12 cellular contexts compared by ENCODE assay signal in the genomic region with DNA sequence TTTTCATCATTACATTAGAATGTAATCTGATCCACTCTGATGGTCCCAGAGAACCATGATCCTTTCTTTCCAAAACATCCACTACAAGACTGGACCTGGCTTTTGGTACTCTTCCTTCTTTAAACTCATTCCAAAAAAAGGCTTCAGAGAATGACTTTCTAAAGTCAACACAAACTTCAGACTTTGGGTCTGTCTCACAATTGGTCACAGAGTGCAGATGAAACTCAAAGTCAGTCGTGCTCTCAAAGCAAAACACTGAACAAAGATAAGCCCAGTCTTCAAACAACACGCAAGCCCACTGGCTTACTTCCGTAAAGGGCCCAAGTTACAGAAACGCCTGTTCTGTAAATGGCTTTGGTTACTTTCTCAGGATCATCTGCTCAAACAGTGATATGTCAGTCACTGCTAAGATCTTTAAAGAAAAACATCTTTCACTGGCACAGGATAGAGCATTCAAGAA.
DNase-seq lines count a peak whose midpoint lies in the region; ATAC-seq and TF ChIP-seq lines count a peak whose summit lies in the region.
"Had no signal": no experiment of that assay in that cellular context is flagged by ENCODE, and none has a peak within 500 bp of the region (broad histone marks: within the 10 kb centered on the region; RNA-seq: fewer than 3 reads in every experiment).

No MANE protein-coding gene starts in this region.

- ATAC-seq in right cardiac atrium (peak in 1 of 2 donors; percentile 43), left ventricle myocardium superior (no peak), body of pancreas (no peak), GM21526 (IDR thresholded peaks at IDR 0.05; ENCODE audit: low FRiP score, unreplicated experiment) (no peak)
- ATAC-seq: GM12878 had no signal

- no peak for TF ChIP-seq POLR2A in body of pancreas (IDR thresholded peaks at IDR 0.05)

- no peak overlapping the region for H3K18ac ChIP-seq in mesenchymal stem cell (ENCODE audit: low read depth in 1 of 2, low read length in 2 of 2)

- H3K4me1 ChIP-seq in right cardiac atrium (ENCODE audit: control insufficient read depth, insufficient read depth, low read length) (peaks cover 14% of the 10 kb centered on the region), body of pancreas (peaks cover 32% of the 10 kb centered on the region), mesenchymal stem cell (ENCODE audit: control insufficient read depth, insufficient read depth, low read depth, low read length) (peaks cover 4% of the 10 kb centered on the region)
- H3K4me1 ChIP-seq: BLaER1 had no signal

- H2AK5ac ChIP-seq in mesenchymal stem cell (ENCODE audit: low read length, severe bottlenecking), result no peak overlapping the region

- H3K23ac ChIP-seq in mesenchymal stem cell (ENCODE audit: low read length in 2 of 2), result no peak overlapping the region

- H2AFZ ChIP-seq in mesenchymal stem cell (ENCODE audit: low read depth, low read length), result no peak overlapping the region

- no peak for TF ChIP-seq CTCF in body of pancreas (IDR thresholded peaks at IDR 0.05)
- no peak for TF ChIP-seq CTCF in GM13976 (IDR thresholded peaks at IDR 0.05; ENCODE audit: borderline replicate concordance, control extremely low read depth, extremely low read depth, insufficient read depth, missing control alignments)

- peak overlapping the region; percentile 45 for H3K27ac ChIP-seq in right cardiac atrium (ENCODE audit: low read length)
- peak overlapping the region in 3 of 4 donors; percentile 6 to 34 (median 29) for H3K27ac ChIP-seq in body of pancreas
- H3K27ac ChIP-seq in mesenchymal stem cell (ENCODE audit: low read length, poor library complexity, severe bottlenecking), result no peak overlapping the region
- H3K27ac ChIP-seq: BLaER1 had no signal

- DNase-seq in right cardiac atrium (no peak), left ventricle myocardium superior (no peak), body of pancreas (no peak), mesenchymal stem cell (no peak), NCI-H128 (lab: John Stamatoyannopoulos, UW; ENCODE audit: unreplicated experiment) (no peak), GM13976 (ENCODE audit: low spot score) (no peak), GOT3 (lab: John Stamatoyannopoulos, UW) (no peak)
- DNase-seq: activated naive CD8-positive, alpha-beta T cell treated with anti-CD3 and anti-CD28 coated beads, Interleukin-2, amount 10 ng/mL, durations not matched to agents 7 days and 5 days; NCI-H1048 had no signal

- H3K4ac ChIP-seq in mesenchymal stem cell (ENCODE audit: low read depth in 1 of 2, low read length in 2 of 2), result no peak overlapping the region

- in situ Hi-C loops in GM13976 (cut with MboI; ENCODE audit: low sequenced_read_pairs, unreplicated experiment), result no loop called here

- H3K4me3 ChIP-seq in right cardiac atrium (ENCODE audit: low read length) (no peak overlapping the region), body of pancreas (no peak overlapping the region), mesenchymal stem cell (ENCODE audit: insufficient read depth in 1 of 2, low read depth in 1 of 2, low read length in 2 of 2) (peak overlapping the region in 1 of 2 experiments; percentile 3)
- H3K4me3 ChIP-seq: BLaER1, GM12878 had no signal

- H3K27me3 ChIP-seq in right cardiac atrium (ENCODE audit: control insufficient read depth, insufficient read depth), result no peaks in the 10 kb centered on the region
- no peaks in the 10 kb centered on the region for H3K27me3 ChIP-seq in body of pancreas
- no peaks in the 10 kb centered on the region for H3K27me3 ChIP-seq in mesenchymal stem cell (ENCODE audit: control insufficient read depth in 1 of 2, insufficient read depth in 1 of 2, low read length in 2 of 2)
- H3K27me3 ChIP-seq: BLaER1 had no signal

- H3K9me3 ChIP-seq in right cardiac atrium (ENCODE audit: control insufficient read depth, low read length) (no peaks in the 10 kb centered on the region), body of pancreas (no peaks in the 10 kb centered on the region), mesenchymal stem cell (ENCODE audit: control insufficient read depth, low read length) (no peaks in the 10 kb centered on the region)
- H3K9me3 ChIP-seq: BLaER1 had no signal

- H2BK15ac ChIP-seq in mesenchymal stem cell (ENCODE audit: low read depth, poor library complexity, severe bottlenecking), result no peak overlapping the region

- 52% methylated on average over 4 of the region's 4 CpGs for WGBS in right cardiac atrium
- 34 to 59% methylated on average over 4 of the region's 4 CpGs for WGBS in body of pancreas, 2 donors
- WGBS in mesenchymal stem cell, result 98% methylated on average over 4 of the region's 4 CpGs

- no peaks in the 10 kb centered on the region for H3K36me3 ChIP-seq in body of pancreas (replicated peaks in 1 of 2; ENCODE audit: insufficient read depth in 1 of 2, low read depth in 2 of 2)
- H3K36me3 ChIP-seq in mesenchymal stem cell (ENCODE audit: control insufficient read depth in 1 of 2, insufficient read depth in 2 of 2, low read depth in 1 of 2, low read length in 2 of 2), result peaks cover 7 to 82% of the 10 kb centered on the region in 2 experiments
- H3K36me3 ChIP-seq: BLaER1 had no signal

- H4K91ac ChIP-seq in mesenchymal stem cell (ENCODE audit: low read length), result no peak overlapping the region

- peaks cover 37% of the 10 kb centered on the region for H3K79me1 ChIP-seq in mesenchymal stem cell (replicated peaks; ENCODE audit: low read length, poor library complexity, severe bottlenecking)

- H3K14ac ChIP-seq in mesenchymal stem cell (ENCODE audit: low read length in 2 of 2), result no peak overlapping the region

- peak overlapping the region; percentile 51 for H3K9ac ChIP-seq in mesenchymal stem cell (ENCODE audit: low read length)
- H3K9ac ChIP-seq: BLaER1 had no signal

- H2BK12ac ChIP-seq in mesenchymal stem cell (ENCODE audit: low read length in 2 of 2), result no peak overlapping the region

- intact Hi-C loops in right cardiac atrium (cut with DNase I) (loop anchor here in 1 of 4 donors (10.0 kb wide), 1 partner anchor 348 kb away; no protein-coding TSS in a partner anchor), left ventricle myocardium superior (cut with micrococcal nuclease) (no loop called here), body of pancreas (cut with DNase I) (no loop called here)

- H3K4me2 ChIP-seq in mesenchymal stem cell (ENCODE audit: low read length, poor library complexity, severe bottlenecking), result no peak overlapping the region
- H3K4me2 ChIP-seq: BLaER1 had no signal

- no peak overlapping the region for H2BK120ac ChIP-seq in mesenchymal stem cell (ENCODE audit: low read depth, low read length)

- no peak overlapping the region for H4K8ac ChIP-seq in mesenchymal stem cell (ENCODE audit: low read length)

- H2BK5ac ChIP-seq in mesenchymal stem cell (ENCODE audit: low read depth, low read length, poor library complexity, severe bottlenecking), result no peak overlapping the region
